33 cellular contexts compared by ENCODE assay signal in genomic region chr13:24681930-24682329, GRCh38. TPM values are rescaled to one million over a fixed set of nuclear protein-coding genes. Genes with fewer than 3 reads are reported as not detected.
A peak's percentile ranks its signal among the peaks of the same experiment; 100 is the strongest.
DNase-seq lines count a peak whose midpoint lies in the region; ATAC-seq, FAIRE-seq and TF ChIP-seq lines count a peak whose summit lies in the region.
"Had no signal": no experiment of that assay in that cellular context is flagged by ENCODE, and none has a peak within 500 bp of the region (broad histone marks: within the 10 kb centered on the region; RNA-seq: fewer than 3 reads in every experiment).

No MANE protein-coding gene starts in this region.

- H3K4me3 ChIP-seq in HEK293 (ENCODE audit: low read depth, low read length), result no peak overlapping the region
- H3K4me3 ChIP-seq in bronchial epithelial cell (ENCODE audit: low read depth, low read length), result no peak overlapping the region
- no peak overlapping the region for H3K4me3 ChIP-seq in neural progenitor cell
- H3K4me3 ChIP-seq in tibial artery, result no peak overlapping the region
- no peak overlapping the region for H3K4me3 ChIP-seq in gastrocnemius medialis
- H3K4me3 ChIP-seq: BLaER1, cardiac muscle cell, PC-9, SK-N-MC, thoracic aorta had no signal

- no peaks in the 10 kb centered on the region for H3K79me2 ChIP-seq in neural progenitor cell (ENCODE audit: low read depth)

- no peak overlapping the region for H3K9ac ChIP-seq in neural progenitor cell
- H3K9ac ChIP-seq: BLaER1 had no signal

- peaks cover 6% of the 10 kb centered on the region for H3K27me3 ChIP-seq in bronchial epithelial cell (ENCODE audit: control insufficient read depth, insufficient read depth, low read length)
- H3K27me3 ChIP-seq in neural progenitor cell, result peaks cover 53% of the 10 kb centered on the region
- peaks cover 0 to 31% of the 10 kb centered on the region in 2 donors for H3K27me3 ChIP-seq in tibial artery
- H3K27me3 ChIP-seq in gastrocnemius medialis, result peaks cover 12 to 33% (median 22%) of the 10 kb centered on the region in 3 donors

- peak; percentile 100 for FAIRE-seq in GM12891 (lab: Jason Lieb, UNC)
- peak; percentile 100 for FAIRE-seq in bronchial epithelial cell (lab: Jason Lieb, UNC)
- FAIRE-seq: colon had no signal

- H3K4me2 ChIP-seq in neural progenitor cell, result no peak overlapping the region
- H3K4me2 ChIP-seq: BLaER1, PC-9 had no signal

- TF ChIP-seq POLR2A in GM12891 (IDR thresholded peaks at IDR 0.05; ENCODE audit: low read depth, low read length), result no peak
- TF ChIP-seq POLR2A in gastrocnemius medialis (IDR thresholded peaks at IDR 0.05), result no peak

- CTCF ChIA-PET in HEK293 (lab: Yijun Ruan, JAX), result interaction anchor here (1.1 to 1.6 kb wide), 5 partner anchors 10 to 46 kb away, joined by 4 to 11 read pairs (median 6); no protein-coding TSS in a partner anchor

- peaks cover 16% of the 10 kb centered on the region for H3F3A ChIP-seq in neural progenitor cell (ENCODE audit: low read depth)

- ATAC-seq in left ventricle myocardium superior (no peak), gastrocnemius medialis (no peak)
- ATAC-seq: activated naive CD4-positive, alpha-beta T cell treated with anti-CD3 and anti-CD28 coated beads, Interleukin-2, amount 50 U/mL, for 72 hours; activated T-helper 17 cell treated with anti-CD3 and anti-CD28 coated beads, Interleukin-2, amount 50 U/mL, for 72 hours; left lobe of liver; right cardiac atrium; stimulated activated naive CD8-positive, alpha-beta T cell treated with anti-CD3 and anti-CD28 coated beads, Interleukin-15, amount 100 ng/mL, for 72 hours had no signal

- H3K4me1 ChIP-seq in HEK293 (ENCODE audit: control insufficient read depth, insufficient read depth, low read length) (peaks cover 3% of the 10 kb centered on the region; the same call in 1 of the 2 replicates), neural progenitor cell (peaks cover 9% of the 10 kb centered on the region), tibial artery (peaks cover 0 to 28% (median 22%) of the 10 kb centered on the region in 4 donors), gastrocnemius medialis (no peaks in the 10 kb centered on the region)

- H3K4me3 Mint-ChIP-seq in neural progenitor cell, result peak overlapping the region; percentile 73
- H3K4me3 Mint-ChIP-seq: activated CD4-positive, alpha-beta memory T cell treated with anti-CD3 and anti-CD28 coated beads for 36 hours; activated T-helper 17 cell treated with anti-CD3 and anti-CD28 coated beads, Interleukin-2, amount 50 U/mL, for 72 hours; memory B cell had no signal

- H3K27ac Mint-ChIP-seq in neural progenitor cell, result peak overlapping the region; percentile 89
- H3K27ac Mint-ChIP-seq: activated CD4-positive, alpha-beta memory T cell treated with anti-CD3 and anti-CD28 coated beads for 36 hours; activated naive CD4-positive, alpha-beta T cell treated with anti-CD3 and anti-CD28 coated beads, Interleukin-2, amount 50 U/mL, for 72 hours; activated T-helper 17 cell treated with anti-CD3 and anti-CD28 coated beads, Interleukin-2, amount 50 U/mL, for 72 hours; memory B cell had no signal

- intact Hi-C loops in left ventricle myocardium superior (cut with micrococcal nuclease) (no loop called here), tibial artery (cut with DNase I; ENCODE audit: low total_unique reads) (loop anchor here (5.0 kb wide), 1 partner anchor 45 kb away; no protein-coding TSS in a partner anchor), gastrocnemius medialis (cut with DNase I; ENCODE audit: low total_unique reads) (no loop called here)

- H3K27ac ChIP-seq in HEK293 (ENCODE audit: extremely low read depth, low read depth, low read length), result no peak overlapping the region
- no peak overlapping the region for H3K27ac ChIP-seq in neural progenitor cell
- H3K27ac ChIP-seq in tibial artery, result no peak overlapping the region
- no peak overlapping the region for H3K27ac ChIP-seq in gastrocnemius medialis
- H3K27ac ChIP-seq: BLaER1, cardiac muscle cell, epithelial cell of prostate, neutrophil, PC-9, thoracic aorta had no signal

- in situ Hi-C loops in gastrocnemius medialis (cut with MboI; ENCODE audit: low sequenced_read_pairs in 4 of 4), result loop anchor here in 2 of 4 donors (25.0 kb wide), 1 partner anchor 305 kb away; no protein-coding TSS in a partner anchor

- no peaks in the 10 kb centered on the region for H4K20me1 ChIP-seq in neural progenitor cell (ENCODE audit: low read depth)

- TF ChIP-seq CTCF in HEK293 (tag by site-specific recombination; IDR thresholded peaks at IDR 0.05) (no peak), bronchial epithelial cell (IDR thresholded peaks at IDR 0.05; ENCODE audit: insufficient read depth, low read length, severe bottlenecking) (no peak), neural progenitor cell (IDR thresholded peaks at IDR 0.05) (no peak), tibial artery (IDR thresholded peaks at IDR 0.05) (no peak), gastrocnemius medialis (IDR thresholded peaks at IDR 0.05 in 4 of 5, conservative IDR thresholded peaks at IDR 0.05 in 1 of 5) (no peak)

- no peaks in the 10 kb centered on the region for H3K9me3 Mint-ChIP-seq in neural progenitor cell
- H3K9me3 Mint-ChIP-seq: activated CD4-positive, alpha-beta memory T cell treated with anti-CD3 and anti-CD28 coated beads for 36 hours; activated naive CD4-positive, alpha-beta T cell treated with anti-CD3 and anti-CD28 coated beads, Interleukin-2, amount 50 U/mL, for 72 hours; activated T-helper 17 cell treated with anti-CD3 and anti-CD28 coated beads, Interleukin-2, amount 50 U/mL, for 72 hours; memory B cell; stimulated activated naive CD8-positive, alpha-beta T cell treated with anti-CD3 and anti-CD28 coated beads, Interleukin-15, amount 100 ng/mL, for 72 hours had no signal

- POLR2A ChIA-PET in HEK293 (lab: Yijun Ruan, JAX), result no interaction called here

- H3K9me3 ChIP-seq in HEK293 (ENCODE audit: control insufficient read depth, insufficient read depth, low read depth, low read length) (no peaks in the 10 kb centered on the region), neural progenitor cell (ENCODE audit: low read depth) (no peaks in the 10 kb centered on the region), tibial artery (no peaks in the 10 kb centered on the region), gastrocnemius medialis (no peaks in the 10 kb centered on the region)
- H3K9me3 ChIP-seq: BLaER1, neutrophil, thoracic aorta had no signal

- peaks cover 44% of the 10 kb centered on the region for H3K4me1 Mint-ChIP-seq in neural progenitor cell

- H2AFZ ChIP-seq in neural progenitor cell (replicated peaks), result no peak overlapping the region
- H2AFZ ChIP-seq: PC-9 had no signal

- DNase-seq in GM12891 (ENCODE audit: insufficient read length, low spot score) (no peak), bronchial epithelial cell (ENCODE audit: low read depth) (no peak), neural progenitor cell (ENCODE audit: low spot score) (no peak), left ventricle myocardium superior (no peak), tibial artery (no peak), gastrocnemius medialis (no peak)
- DNase-seq: activated CD4-positive, alpha-beta memory T cell treated with anti-CD3 and anti-CD28 coated beads for 36 hours; activated CD4-positive, CD25-positive, alpha-beta regulatory T cell; activated CD8-positive, alpha-beta memory T cell treated with anti-CD3 and anti-CD28 coated beads, Interleukin-2, amount 50 U/mL, for 48 hours; aorta; NCI-H1436; NCI-H2081; NCI-H2227 treated with DMSO at 0.1 percent for 48 hours; NCI-H526 treated with DMSO at 0.1 percent for 48 hours; PC-9; right cardiac atrium; stimulated activated CD8-positive, alpha-beta memory T cell treated with anti-CD3 and anti-CD28 coated beads, Interleukin-4, amount 100 ng/mL, for 48 hours; stimulated activated naive CD8-positive, alpha-beta T cell treated with anti-CD3 and anti-CD28 coated beads, Interleukin-15, amount 100 ng/mL, for 72 hours had no signal

- H3K27me3 Mint-ChIP-seq in neural progenitor cell (ENCODE audit: insufficient read depth, low read depth), result peaks cover 32% of the 10 kb centered on the region

- H3K36me3 Mint-ChIP-seq in neural progenitor cell, result no peaks in the 10 kb centered on the region
- H3K36me3 Mint-ChIP-seq: activated CD4-positive, alpha-beta memory T cell treated with anti-CD3 and anti-CD28 coated beads for 36 hours; activated naive CD4-positive, alpha-beta T cell treated with anti-CD3 and anti-CD28 coated beads, Interleukin-2, amount 50 U/mL, for 72 hours; memory B cell had no signal

- H3K36me3 ChIP-seq in HEK293 (ENCODE audit: control insufficient read depth in 2 of 2, insufficient read depth in 1 of 2, low read length in 2 of 2) (no peaks in the 10 kb centered on the region), bronchial epithelial cell (ENCODE audit: control insufficient read depth, insufficient read depth, low read length) (no peaks in the 10 kb centered on the region), neural progenitor cell (no peaks in the 10 kb centered on the region), tibial artery (no peaks in the 10 kb centered on the region), gastrocnemius medialis (no peaks in the 10 kb centered on the region)
- H3K36me3 ChIP-seq: BLaER1, cardiac muscle cell, neutrophil, thoracic aorta had no signal

TF ChIP-seq in GM12891, 5 proteins besides CTCF, POLR2A, EP300 and RAD21:
- TF ChIP-seq POLR2AphosphoS5 (IDR thresholded peaks at IDR 0.05; ENCODE audit: low read depth, low read length), result no peak
- no peak for TF ChIP-seq SPI1 (IDR thresholded peaks at IDR 0.05; ENCODE audit: low read depth, low read length)
- no peak for TF ChIP-seq TAF1 (IDR thresholded peaks at IDR 0.05; ENCODE audit: low read depth, low read length)
- no peak for TF ChIP-seq POU2F2 (IDR thresholded peaks at IDR 0.05; ENCODE audit: low read depth, low read length)
- no peak for TF ChIP-seq PAX5 (IDR thresholded peaks at IDR 0.05; ENCODE audit: insufficient read depth, low read length, severe bottlenecking)

TF ChIP-seq in HEK293, 187 proteins besides CTCF, POLR2A, EP300 and RAD21 (continues in another document):
- TF ChIP-seq ZNF776 (tag by site-specific recombination; IDR thresholded peaks at IDR 0.05; ENCODE audit: borderline replicate concordance), result 0 out of 2 replicates have a peak, but pooled peaks have one; percentile 19
- TF ChIP-seq ZNF133 (tag by site-specific recombination; IDR thresholded peaks at IDR 0.05), result no peak
- no peak for TF ChIP-seq ZNF747 (tag by site-specific recombination; IDR thresholded peaks at IDR 0.05)
- no peak for TF ChIP-seq ZNF37A (tag by site-specific recombination; IDR thresholded peaks at IDR 0.05)
- 0 out of 2 replicates have a peak, but pooled peaks have one; percentile 25 for TF ChIP-seq ZNF571 (tag by site-specific recombination; IDR thresholded peaks at IDR 0.05)

RNA-seq across cellular contexts. Expression of gene ATP12A, which starts 1.7 kb away (rescaled TPM):
- polyA plus RNA-seq in GM12891 (2012; ENCODE audit: low read depth, missing spikeins), result not detected
- 7.9 and 38.0 TPM in 2 replicates for total RNA-seq in bronchial epithelial cell
- 0.28 TPM in 1 of 2 replicates, not detected in the other for total RNA-seq in neural progenitor cell (ENCODE audit: low replicate concordance)
- total RNA-seq in left ventricle myocardium superior, result not detected
- total RNA-seq in gastrocnemius medialis, result not detected
- total RNA-seq: aorta, cardiac muscle cell, left lobe of liver, LHCN-M2, posterior vena cava, right cardiac atrium had no signal
- polyA plus RNA-seq: AG04450, cardiac muscle cell, right cardiac atrium had no signal
